ENCODE assay signal across 1 cellular context in the genomic region with DNA sequence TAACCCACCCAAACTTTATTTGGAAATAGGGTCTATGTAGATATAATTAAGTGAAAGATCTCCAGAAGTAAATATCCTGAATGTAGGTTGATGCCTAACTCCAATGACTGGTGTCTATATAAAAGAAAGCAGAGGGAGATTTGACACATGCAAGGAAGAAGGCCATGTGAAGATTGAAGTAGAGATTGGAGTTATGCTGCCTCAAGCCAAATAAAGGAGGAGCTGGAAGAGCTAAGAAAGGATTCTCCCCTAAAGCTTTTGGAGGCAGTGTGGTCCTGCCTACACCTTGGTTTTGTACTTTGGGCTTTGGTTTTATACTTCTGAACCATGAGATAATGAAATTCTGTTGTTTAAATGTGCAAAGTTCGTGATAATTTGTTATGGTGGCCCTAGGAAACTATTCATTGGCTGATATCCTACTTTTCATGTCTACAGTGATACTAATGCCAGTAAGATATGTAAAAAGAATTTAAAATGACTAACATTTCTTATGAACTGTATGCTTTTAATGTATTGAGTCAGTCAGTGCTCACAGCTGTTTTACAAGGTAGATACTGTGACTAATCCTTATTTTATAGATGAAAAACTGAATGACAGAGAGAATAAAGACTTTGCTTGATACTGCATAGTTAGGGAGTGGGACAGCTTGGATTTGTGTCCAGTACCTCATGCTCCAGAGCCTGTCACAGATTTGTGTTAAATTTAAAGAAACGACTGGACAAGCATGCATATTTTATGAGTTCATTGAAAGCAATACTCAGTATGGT.
TF ChIP-seq lines count a peak whose summit lies in the region.

No MANE protein-coding gene starts in this region.

TF ChIP-seq in IMR-90, 13 proteins besides CTCF, POLR2A, EP300 and RAD21:
- no peak for TF ChIP-seq RFX5 (IDR thresholded peaks at IDR 0.05; ENCODE audit: low read depth, low read length)
- no peak for TF ChIP-seq RCOR1 (IDR thresholded peaks at IDR 0.05; ENCODE audit: insufficient replicate concordance, low read length)
- TF ChIP-seq SMC3 (IDR thresholded peaks at IDR 0.05; ENCODE audit: low read depth, low read length), result no peak
- no peak for TF ChIP-seq CHD1 (IDR thresholded peaks at IDR 0.05; ENCODE audit: low read depth, low read length)
- TF ChIP-seq CEBPB (IDR thresholded peaks at IDR 0.05; ENCODE audit: low read depth, low read length), result no peak
- TF ChIP-seq MXI1 (IDR thresholded peaks at IDR 0.05; ENCODE audit: borderline replicate concordance, low read depth, low read length), result no peak
- no peak for TF ChIP-seq NFE2L2 (IDR thresholded peaks at IDR 0.05; ENCODE audit: low read depth, low read length)
- TF ChIP-seq MAZ (IDR thresholded peaks at IDR 0.05; ENCODE audit: borderline replicate concordance, low read depth, low read length), result no peak
- no peak for TF ChIP-seq USF2 (IDR thresholded peaks at IDR 0.05; ENCODE audit: low read depth, low read length)
- TF ChIP-seq, protein P1, sequence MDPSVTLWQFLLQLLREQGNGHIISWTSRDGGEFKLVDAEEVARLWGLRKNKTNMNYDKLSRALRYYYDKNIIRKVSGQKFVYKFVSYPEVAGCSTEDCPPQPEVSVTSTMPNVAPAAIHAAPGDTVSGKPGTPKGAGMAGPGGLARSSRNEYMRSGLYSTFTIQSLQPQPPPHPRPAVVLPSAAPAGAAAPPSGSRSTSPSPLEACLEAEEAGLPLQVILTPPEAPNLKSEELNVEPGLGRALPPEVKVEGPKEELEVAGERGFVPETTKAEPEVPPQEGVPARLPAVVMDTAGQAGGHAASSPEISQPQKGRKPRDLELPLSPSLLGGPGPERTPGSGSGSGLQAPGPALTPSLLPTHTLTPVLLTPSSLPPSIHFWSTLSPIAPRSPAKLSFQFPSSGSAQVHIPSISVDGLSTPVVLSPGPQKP (IDR thresholded peaks at IDR 0.05; ENCODE audit: borderline replicate concordance, low read depth, low read length), result no peak
